Comparison of ENCODE assay signal across 11 cellular contexts in the genomic region with DNA sequence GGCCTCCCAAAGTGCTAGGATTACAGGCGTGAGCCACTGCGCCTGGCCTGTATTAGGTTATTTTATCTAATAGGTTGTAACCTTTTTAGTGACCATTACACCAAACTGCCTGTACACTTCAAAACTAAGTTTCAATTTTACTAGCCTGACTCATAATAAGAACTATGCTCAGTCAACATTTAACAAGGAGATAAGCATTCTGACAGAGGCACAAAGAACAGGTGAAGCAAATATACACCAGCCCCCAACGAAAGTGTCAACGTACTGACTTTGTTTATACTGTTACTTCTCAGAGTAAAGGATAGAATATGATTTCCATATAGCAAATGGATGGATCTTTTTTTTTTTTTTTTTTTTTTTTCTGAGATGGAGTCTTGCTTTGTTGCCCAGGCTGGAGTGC.
DNase-seq lines count a peak whose midpoint lies in the region; ATAC-seq and TF ChIP-seq lines count a peak whose summit lies in the region.
"Had no signal": no experiment of that assay in that cellular context is flagged by ENCODE, and none has a peak within 500 bp of the region (broad histone marks: within the 10 kb centered on the region; RNA-seq: fewer than 3 reads in every experiment).

No MANE protein-coding gene starts in this region.

- 24 to 26% methylated on average over 4 of the region's 4 CpGs for WGBS in body of pancreas, 2 donors

- H3K9me3 ChIP-seq in body of pancreas, result no peaks in the 10 kb centered on the region

- ATAC-seq in GM18858 (IDR thresholded peaks at IDR 0.05; ENCODE audit: unreplicated experiment), result peak; percentile 100
- peak; percentile 93 for ATAC-seq in GM21423 (IDR thresholded peaks at IDR 0.05; ENCODE audit: unreplicated experiment)
- peak; percentile 97 for ATAC-seq in HG03060 (IDR thresholded peaks at IDR 0.05; ENCODE audit: low read depth, unreplicated experiment)
- ATAC-seq in body of pancreas, result peak; percentile 97
- ATAC-seq in naive thymus-derived CD8-positive, alpha-beta T cell, result no peak
- ATAC-seq: stimulated activated naive CD8-positive, alpha-beta T cell treated with anti-CD3 and anti-CD28 coated beads, Interleukin-15, Interleukin-2, amounts not matched to agents 100 U/mL and 50 U/mL, for 24 hours had no signal

- H3K4me1 ChIP-seq in body of pancreas, result peaks cover 25% of the 10 kb centered on the region

- H3K27me3 Mint-ChIP-seq in naive thymus-derived CD8-positive, alpha-beta T cell, result no peaks in the 10 kb centered on the region
- H3K27me3 Mint-ChIP-seq: CD4-positive, CD25-positive, alpha-beta regulatory T cell had no signal

- no peak overlapping the region for H3K27ac Mint-ChIP-seq in naive thymus-derived CD8-positive, alpha-beta T cell
- H3K27ac Mint-ChIP-seq: CD4-positive, CD25-positive, alpha-beta regulatory T cell had no signal

- H3K27me3 ChIP-seq in body of pancreas, result no peaks in the 10 kb centered on the region

- POLR2A ChIA-PET in naive thymus-derived CD8-positive, alpha-beta T cell (lab: Charles Lee), result no interaction called here

- no peak overlapping the region for H3K4me3 ChIP-seq in body of pancreas

- intact Hi-C loops in body of pancreas (cut with DNase I), result no loop called here

- H3K4me3 Mint-ChIP-seq in naive thymus-derived CD8-positive, alpha-beta T cell, result no peak overlapping the region
- H3K4me3 Mint-ChIP-seq: CD4-positive, CD25-positive, alpha-beta regulatory T cell had no signal

- no peaks in the 10 kb centered on the region for H3K36me3 ChIP-seq in body of pancreas (replicated peaks in 1 of 2; ENCODE audit: insufficient read depth in 1 of 2, low read depth in 2 of 2)

- peak overlapping the region in 3 of 4 donors; percentile 66 to 73 (median 72) for H3K27ac ChIP-seq in body of pancreas

- no peak for TF ChIP-seq CTCF in body of pancreas (IDR thresholded peaks at IDR 0.05)

- peak; percentile 42 to 70 (median 66) for DNase-seq in body of pancreas
- no peak for DNase-seq in central memory CD4-positive, alpha-beta T cell
- DNase-seq in activated T-cell treated with anti-CD3 and anti-CD28 coated beads, Interleukin-2, amount 50 U/mL, for 1 hour, result no peak
- DNase-seq in NCI-H187 treated with DMSO at 0.1 percent for 48 hours (lab: John Stamatoyannopoulos, UW), result no peak
- DNase-seq in naive thymus-derived CD8-positive, alpha-beta T cell, result no peak
- DNase-seq: NCI-H526; stimulated activated naive CD8-positive, alpha-beta T cell treated with anti-CD3 and anti-CD28 coated beads, Interleukin-15, Interleukin-2, amounts not matched to agents 100 U/mL and 50 U/mL, for 24 hours had no signal

- no peaks in the 10 kb centered on the region for H3K9me3 Mint-ChIP-seq in naive thymus-derived CD8-positive, alpha-beta T cell

- TF ChIP-seq POLR2A in body of pancreas (IDR thresholded peaks at IDR 0.05), result no peak

- peaks cover 0 to 5% (median 0%) of the 10 kb centered on the region in 4 donors for H3K4me1 Mint-ChIP-seq in naive thymus-derived CD8-positive, alpha-beta T cell

- H3K36me3 Mint-ChIP-seq in naive thymus-derived CD8-positive, alpha-beta T cell, result peaks cover 25 to 85% (median 49%) of the 10 kb centered on the region in 3 donors

Comparison
In these comparisons a context has a peak if more than half of its experiments do, and no peak if none do; other contexts are left out.
1. ATAC-seq: peak in GM18858 (single experiment), GM21423 (single experiment), HG03060 (single experiment) and body of pancreas (single experiment); none in naive thymus-derived CD8-positive, alpha-beta T cell (0 of 2).
2. DNase-seq: peak in body of pancreas (4 of 4); none in central memory CD4-positive, alpha-beta T cell (single experiment), activated T-cell treated with anti-CD3 and anti-CD28 coated beads, Interleukin-2, amount 50 U/mL, for 1 hour (single experiment), NCI-H187 treated with DMSO at 0.1 percent for 48 hours (single experiment) and naive thymus-derived CD8-positive, alpha-beta T cell (0 of 10).